ENCODE assay signal across 16 cellular contexts in genomic region chr1:54311506-54311905, GRCh38.
DNase-seq lines count a peak whose midpoint lies in the region; ATAC-seq and TF ChIP-seq lines count a peak whose summit lies in the region.
"Had no signal": no experiment of that assay in that cellular context is flagged by ENCODE, and none has a peak within 500 bp of the region (broad histone marks: within the 10 kb centered on the region; RNA-seq: fewer than 3 reads in every experiment).

No MANE protein-coding gene starts in this region.

- peaks cover 27% of the 10 kb centered on the region for H3K79me1 ChIP-seq in mesendoderm (ENCODE audit: low read length)

- H3K27ac ChIP-seq in mesendoderm (ENCODE audit: low read depth, low read length) (peak overlapping the region; percentile 34), vagina (peak overlapping the region; percentile 3)
- H3K27ac ChIP-seq: HL-60 had no signal

- WGBS in mesendoderm (ENCODE audit: extremely low coverage, insufficient coverage, low lambda C conversion rate), result no CpG with 5 or more reads among the region's 7 CpGs

- peak overlapping the region; percentile 45 for H3K27ac Mint-ChIP-seq in stimulated activated naive CD8-positive, alpha-beta T cell treated with anti-CD3 and anti-CD28 coated beads, Interleukin-15, Interleukin-2, amounts not matched to agents 100 ng/mL and 50 ng/mL, for 24 hours
- H3K27ac Mint-ChIP-seq in WTC11, result peak overlapping the region; percentile 97
- H3K27ac Mint-ChIP-seq: activated CD4-positive, alpha-beta memory T cell treated with anti-CD3 and anti-CD28 coated beads for 36 hours had no signal

- H3K27me3 Mint-ChIP-seq in stimulated activated naive CD8-positive, alpha-beta T cell treated with anti-CD3 and anti-CD28 coated beads, Interleukin-15, Interleukin-2, amounts not matched to agents 100 ng/mL and 50 ng/mL, for 24 hours, result no peaks in the 10 kb centered on the region
- H3K27me3 Mint-ChIP-seq in WTC11 (ENCODE audit: low read depth), result no peaks in the 10 kb centered on the region
- H3K27me3 Mint-ChIP-seq: activated CD4-positive, alpha-beta memory T cell treated with anti-CD3 and anti-CD28 coated beads for 36 hours had no signal

- H3K4me1 ChIP-seq in mesendoderm (ENCODE audit: control insufficient read depth, low read depth, low read length) (peaks cover 23% of the 10 kb centered on the region), vagina (peaks cover 86% of the 10 kb centered on the region)

- H3K18ac ChIP-seq in mesendoderm (ENCODE audit: low read length), result no peak overlapping the region

- intact Hi-C loops in vagina (cut with DNase I), result no loop called here

- no peak overlapping the region for H3K9ac ChIP-seq in mesendoderm (ENCODE audit: low read length)

- no peaks in the 10 kb centered on the region for H3K9me3 Mint-ChIP-seq in stimulated activated naive CD8-positive, alpha-beta T cell treated with anti-CD3 and anti-CD28 coated beads, Interleukin-15, Interleukin-2, amounts not matched to agents 100 ng/mL and 50 ng/mL, for 24 hours
- H3K9me3 Mint-ChIP-seq in WTC11, result no peaks in the 10 kb centered on the region
- H3K9me3 Mint-ChIP-seq: activated CD4-positive, alpha-beta memory T cell treated with anti-CD3 and anti-CD28 coated beads for 36 hours had no signal

- POLR2A ChIA-PET in WTC11 (lab: Charles Lee), result interaction anchor here (1.1 to 2.9 kb wide), 3 partner anchors 67 to 178 kb away, joined by 4 to 40 read pairs (median 8); partner anchors contain the start of gene SSBP3

- peak overlapping the region; percentile 11 for H3K56ac ChIP-seq in mesendoderm (ENCODE audit: low read length)

- H4K5ac ChIP-seq in mesendoderm (ENCODE audit: low read length), result no peak overlapping the region

- no peak for TF ChIP-seq CTCF in WTC11 (IDR thresholded peaks at IDR 0.05)
- TF ChIP-seq CTCF in vagina (IDR thresholded peaks at IDR 0.05), result no peak

- peaks cover 47% of the 10 kb centered on the region for H3K79me2 ChIP-seq in mesendoderm (ENCODE audit: control insufficient read depth, insufficient read depth, low read length)

- no peak overlapping the region for H3K4me3 Mint-ChIP-seq in stimulated activated naive CD8-positive, alpha-beta T cell treated with anti-CD3 and anti-CD28 coated beads, Interleukin-15, Interleukin-2, amounts not matched to agents 100 ng/mL and 50 ng/mL, for 24 hours
- no peak overlapping the region for H3K4me3 Mint-ChIP-seq in WTC11
- H3K4me3 Mint-ChIP-seq: activated CD4-positive, alpha-beta memory T cell treated with anti-CD3 and anti-CD28 coated beads for 36 hours had no signal

- no peak for DNase-seq in stimulated activated naive CD8-positive, alpha-beta T cell treated with anti-CD3 and anti-CD28 coated beads, Interleukin-15, Interleukin-2, amounts not matched to agents 100 U/mL and 50 U/mL, for 24 hours
- no peak for DNase-seq in WTC11 (ENCODE audit: low spot score)
- no peak for DNase-seq in mesendoderm
- DNase-seq in vagina (ENCODE audit: extremely low spot score in 2 of 2), result no peak
- no peak for DNase-seq in superior temporal gyrus (ENCODE audit: extremely low spot score)
- DNase-seq in stimulated activated CD4-positive, alpha-beta T cell treated with anti-CD3 and anti-CD28 coated beads, Interleukin-4, amount 100 ng/mL, for 1 hour, result no peak
- DNase-seq: activated effector memory CD4-positive, alpha-beta T cell treated with anti-CD3 and anti-CD28 coated beads, Interleukin-2, amount 50 U/mL, for 16 hours; hippocampal formation; NCI-H1694; SIG-M5; T-helper 9 cell had no signal

- H3K36me3 Mint-ChIP-seq in stimulated activated naive CD8-positive, alpha-beta T cell treated with anti-CD3 and anti-CD28 coated beads, Interleukin-15, Interleukin-2, amounts not matched to agents 100 ng/mL and 50 ng/mL, for 24 hours (ENCODE audit: low read depth), result no peaks in the 10 kb centered on the region
- no peaks in the 10 kb centered on the region for H3K36me3 Mint-ChIP-seq in WTC11
- H3K36me3 Mint-ChIP-seq: activated CD4-positive, alpha-beta memory T cell treated with anti-CD3 and anti-CD28 coated beads for 36 hours had no signal

- H3K9me3 ChIP-seq in vagina, result no peaks in the 10 kb centered on the region
- H3K9me3 ChIP-seq: breast epithelium had no signal

- no peak for TF ChIP-seq POLR2A in vagina (IDR thresholded peaks at IDR 0.05)

- ATAC-seq in stimulated activated naive CD8-positive, alpha-beta T cell treated with anti-CD3 and anti-CD28 coated beads, Interleukin-15, Interleukin-2, amounts not matched to agents 100 U/mL and 50 U/mL, for 24 hours, result no peak
- ATAC-seq in WTC11 (0 out of 2 replicates have a peak, but pooled peaks have one; percentile 1), HG02798 (IDR thresholded peaks at IDR 0.05; ENCODE audit: poor library complexity, unreplicated experiment) (no peak)

- H2BK5ac ChIP-seq in mesendoderm (ENCODE audit: low read length), result no peak overlapping the region

- CTCF ChIA-PET in WTC11 (lab: Charles Lee), result interaction anchor here (0.9 to 4.3 kb wide), 17 partner anchors 11 to 480 kb away, joined by 3 to 59 read pairs (median 4); no protein-coding TSS in a partner anchor

- H3K36me3 ChIP-seq in mesendoderm (ENCODE audit: control insufficient read depth, insufficient read depth, low read length) (no peaks in the 10 kb centered on the region), vagina (no peaks in the 10 kb centered on the region)
- H3K36me3 ChIP-seq: breast epithelium had no signal

- H3K4me3 ChIP-seq in mesendoderm (ENCODE audit: low read length), result no peak overlapping the region
- H3K4me3 ChIP-seq in vagina, result no peak overlapping the region
- H3K4me3 ChIP-seq: breast epithelium had no signal

- no peak overlapping the region for H3K23ac ChIP-seq in mesendoderm (ENCODE audit: low read length)

- no peak overlapping the region for H2BK15ac ChIP-seq in mesendoderm (replicated peaks; ENCODE audit: low read depth)

- H3K4me2 ChIP-seq in mesendoderm (ENCODE audit: low read length), result no peak overlapping the region

- H4K8ac ChIP-seq in mesendoderm (ENCODE audit: low read depth, low read length), result no peak overlapping the region

- no peak overlapping the region for H2AK5ac ChIP-seq in mesendoderm (ENCODE audit: low read length)

- H3K27me3 ChIP-seq in mesendoderm (ENCODE audit: insufficient read depth, low read length, poor library complexity) (no peaks in the 10 kb centered on the region), vagina (no peaks in the 10 kb centered on the region)
- H3K27me3 ChIP-seq: breast epithelium had no signal

- H3K4ac ChIP-seq in mesendoderm (ENCODE audit: low read depth, low read length), result no peak overlapping the region

- H3K4me1 Mint-ChIP-seq in stimulated activated naive CD8-positive, alpha-beta T cell treated with anti-CD3 and anti-CD28 coated beads, Interleukin-15, Interleukin-2, amounts not matched to agents 100 ng/mL and 50 ng/mL, for 24 hours (ENCODE audit: low read depth), result peaks cover 66% of the 10 kb centered on the region
- H3K4me1 Mint-ChIP-seq in WTC11, result peaks cover 87% of the 10 kb centered on the region

- H2BK120ac ChIP-seq in mesendoderm (ENCODE audit: low read depth, low read length), result no peak overlapping the region

TF ChIP-seq in WTC11, 78 proteins besides CTCF, POLR2A, EP300 and RAD21 (continues in another document):
- TF ChIP-seq, protein P1, sequence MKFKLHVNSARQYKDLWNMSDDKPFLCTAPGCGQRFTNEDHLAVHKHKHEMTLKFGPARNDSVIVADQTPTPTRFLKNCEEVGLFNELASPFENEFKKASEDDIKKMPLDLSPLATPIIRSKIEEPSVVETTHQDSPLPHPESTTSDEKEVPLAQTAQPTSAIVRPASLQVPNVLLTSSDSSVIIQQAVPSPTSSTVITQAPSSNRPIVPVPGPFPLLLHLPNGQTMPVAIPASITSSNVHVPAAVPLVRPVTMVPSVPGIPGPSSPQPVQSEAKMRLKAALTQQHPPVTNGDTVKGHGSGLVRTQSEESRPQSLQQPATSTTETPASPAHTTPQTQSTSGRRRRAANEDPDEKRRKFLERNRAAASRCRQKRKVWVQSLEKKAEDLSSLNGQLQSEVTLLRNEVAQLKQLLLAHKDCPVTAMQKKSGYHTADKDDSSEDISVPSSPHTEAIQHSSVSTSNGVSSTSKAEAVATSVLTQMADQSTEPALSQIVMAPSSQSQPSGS (CRISPR knock-in tag; IDR thresholded peaks at IDR 0.05; ENCODE audit: borderline replicate concordance, low read depth), result no peak
- TF ChIP-seq, protein P2, sequence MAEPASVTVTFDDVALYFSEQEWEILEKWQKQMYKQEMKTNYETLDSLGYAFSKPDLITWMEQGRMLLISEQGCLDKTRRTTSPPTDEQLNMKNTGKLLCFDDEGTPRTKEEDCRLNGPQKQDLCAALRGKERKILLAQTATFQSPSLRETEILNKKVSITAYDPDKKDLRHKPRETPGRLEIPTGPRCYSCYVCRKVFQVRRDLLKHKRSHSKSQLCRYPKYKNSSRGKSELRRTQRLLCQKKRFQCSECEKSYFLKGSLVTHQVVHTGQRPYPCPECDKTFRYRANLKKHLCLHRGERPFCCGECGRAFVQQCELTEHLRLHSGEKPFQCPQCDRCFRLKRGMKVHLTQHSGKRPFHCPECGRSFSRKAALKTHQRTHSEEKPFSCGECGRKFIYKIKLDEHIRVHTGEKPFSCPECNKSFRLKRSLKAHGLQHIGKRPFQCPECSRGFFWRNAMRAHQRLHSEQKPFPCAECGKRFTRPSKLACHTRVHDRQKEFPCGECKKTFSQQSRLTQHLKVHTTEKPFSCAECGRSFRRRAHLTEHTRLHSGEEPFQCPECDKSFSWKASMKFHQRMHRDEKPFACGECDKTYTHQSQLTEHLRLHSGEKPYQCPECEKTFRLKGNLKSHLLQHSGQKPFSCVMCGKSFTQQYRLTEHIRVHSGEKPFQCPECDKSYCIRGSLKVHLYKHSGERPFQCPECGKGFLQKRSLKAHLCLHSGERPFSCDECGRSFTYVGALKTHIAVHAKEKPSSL (CRISPR knock-in tag; conservative IDR thresholded peaks at IDR 0.05), result no peak
- TF ChIP-seq, protein P3, sequence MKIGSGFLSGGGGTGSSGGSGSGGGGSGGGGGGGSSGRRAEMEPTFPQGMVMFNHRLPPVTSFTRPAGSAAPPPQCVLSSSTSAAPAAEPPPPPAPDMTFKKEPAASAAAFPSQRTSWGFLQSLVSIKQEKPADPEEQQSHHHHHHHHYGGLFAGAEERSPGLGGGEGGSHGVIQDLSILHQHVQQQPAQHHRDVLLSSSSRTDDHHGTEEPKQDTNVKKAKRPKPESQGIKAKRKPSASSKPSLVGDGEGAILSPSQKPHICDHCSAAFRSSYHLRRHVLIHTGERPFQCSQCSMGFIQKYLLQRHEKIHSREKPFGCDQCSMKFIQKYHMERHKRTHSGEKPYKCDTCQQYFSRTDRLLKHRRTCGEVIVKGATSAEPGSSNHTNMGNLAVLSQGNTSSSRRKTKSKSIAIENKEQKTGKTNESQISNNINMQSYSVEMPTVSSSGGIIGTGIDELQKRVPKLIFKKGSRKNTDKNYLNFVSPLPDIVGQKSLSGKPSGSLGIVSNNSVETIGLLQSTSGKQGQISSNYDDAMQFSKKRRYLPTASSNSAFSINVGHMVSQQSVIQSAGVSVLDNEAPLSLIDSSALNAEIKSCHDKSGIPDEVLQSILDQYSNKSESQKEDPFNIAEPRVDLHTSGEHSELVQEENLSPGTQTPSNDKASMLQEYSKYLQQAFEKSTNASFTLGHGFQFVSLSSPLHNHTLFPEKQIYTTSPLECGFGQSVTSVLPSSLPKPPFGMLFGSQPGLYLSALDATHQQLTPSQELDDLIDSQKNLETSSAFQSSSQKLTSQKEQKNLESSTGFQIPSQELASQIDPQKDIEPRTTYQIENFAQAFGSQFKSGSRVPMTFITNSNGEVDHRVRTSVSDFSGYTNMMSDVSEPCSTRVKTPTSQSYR (CRISPR knock-in tag; IDR thresholded peaks at IDR 0.05), result no peak
- TF ChIP-seq CREB1 (CRISPR knock-in tag; IDR thresholded peaks at IDR 0.05), result no peak
